In genomic region chr7:66920769-66921395, GRCh38 we compare ENCODE assay signal across 8 cellular contexts. TPM values are rescaled to one million over a fixed set of nuclear protein-coding genes. Genes with fewer than 3 reads are reported as not detected.
DNase-seq lines count a peak whose midpoint lies in the region; ATAC-seq, FAIRE-seq and TF ChIP-seq lines count a peak whose summit lies in the region.

A gene with protein sequence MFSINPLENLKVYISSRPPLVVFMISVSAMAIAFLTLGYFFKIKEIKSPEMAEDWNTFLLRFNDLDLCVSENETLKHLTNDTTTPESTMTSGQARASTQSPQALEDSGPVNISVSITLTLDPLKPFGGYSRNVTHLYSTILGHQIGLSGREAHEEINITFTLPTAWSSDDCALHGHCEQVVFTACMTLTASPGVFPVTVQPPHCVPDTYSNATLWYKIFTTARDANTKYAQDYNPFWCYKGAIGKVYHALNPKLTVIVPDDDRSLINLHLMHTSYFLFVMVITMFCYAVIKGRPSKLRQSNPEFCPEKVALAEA (plus strand): TSS chr7:66921225. CDS start chr7:66941866, 20,641 bp downstream.

- H3K27me3 Mint-ChIP-seq in activated naive CD8-positive, alpha-beta T cell treated with anti-CD3 and anti-CD28 coated beads, Interleukin-2, amount 50 U/mL, for 24 hours, result peaks cover 4% of the 10 kb centered on the region

- TF ChIP-seq CTCF in pancreas (IDR thresholded peaks at IDR 0.05) (no peak), thyroid gland (IDR thresholded peaks at IDR 0.05) (no peak)

- H3K9me3 ChIP-seq in pancreas, result no peaks in the 10 kb centered on the region
- H3K9me3 ChIP-seq in thyroid gland, result no peaks in the 10 kb centered on the region

- DNase-seq in NCI-H1105 (lab: John Stamatoyannopoulos, UW) (peak; percentile 80), SW480 (ENCODE audit: low spot score) (peak; percentile 91), Right ventricle myocardium inferior (ENCODE audit: missing footprints) (peak; percentile 95), pancreas (peak; percentile 83 to 95 (median 92)), thyroid gland (peak; percentile 88 to 89)
- DNase-seq in activated naive CD8-positive, alpha-beta T cell treated with anti-CD3 and anti-CD28 coated beads, Interleukin-2, amount 50 U/mL, for 24 hours, result peak; percentile 93

- no peaks in the 10 kb centered on the region for H3K9me3 Mint-ChIP-seq in activated naive CD8-positive, alpha-beta T cell treated with anti-CD3 and anti-CD28 coated beads, Interleukin-2, amount 50 U/mL, for 24 hours

- peak within 1 kb of the TSS; percentile 99 for H3K27ac Mint-ChIP-seq in activated naive CD8-positive, alpha-beta T cell treated with anti-CD3 and anti-CD28 coated beads, Interleukin-2, amount 50 U/mL, for 24 hours

- H3K27ac ChIP-seq in pancreas (peak within 1 kb of the TSS; percentile 59 to 73 (median 70)), thyroid gland (peak within 1 kb of the TSS in 2 of 3 donors; percentile 54 to 63)

- peak; percentile 83 for ATAC-seq in HG02610 (IDR thresholded peaks at IDR 0.05; ENCODE audit: unreplicated experiment)
- ATAC-seq in activated naive CD8-positive, alpha-beta T cell treated with anti-CD3 and anti-CD28 coated beads, Interleukin-2, amount 50 U/mL, for 24 hours, result peak; percentile 94
- ATAC-seq in Right ventricle myocardium inferior, result peak; percentile 97
- ATAC-seq in pancreas, result peak; percentile 95 to 98 (median 97)

- H3K27me3 ChIP-seq in pancreas, result no peaks in the 10 kb centered on the region
- no peaks in the 10 kb centered on the region for H3K27me3 ChIP-seq in thyroid gland

- H3K4me1 ChIP-seq in pancreas, result peaks cover 6 to 24% (median 13%) of the 10 kb centered on the region in 3 donors
- H3K4me1 ChIP-seq in thyroid gland, result peaks cover 17 to 28% of the 10 kb centered on the region in 2 donors

- H3K4me3 ChIP-seq in pancreas, result peak within 1 kb of the TSS; percentile 86 to 97 (median 96)
- peak within 1 kb of the TSS; percentile 78 to 90 (median 88) for H3K4me3 ChIP-seq in thyroid gland (replicated peaks in 1 of 3)

- intact Hi-C loops in Right ventricle myocardium inferior (cut with DNase I) (loop anchor here (2.0 to 10.0 kb wide), 2 partner anchors 74 to 76 kb away; partner anchors contain the start of gene SBDS), pancreas (cut with DNase I) (no loop called here), thyroid gland (cut with DNase I) (loop anchor here (2.0 kb wide), 1 partner anchor 78 kb away; no protein-coding TSS in a partner anchor)

- WGBS in pancreas, 2 donors, result 0 to 1% methylated on average over 53 to 67 of the region's 67 CpGs
- 3 to 6% methylated on average over 21 to 61 of the region's 67 CpGs for WGBS in thyroid gland, 2 donors

- peak; percentile 80 for TF ChIP-seq POLR2A in GM10847 (IDR thresholded peaks at IDR 0.05; ENCODE audit: extremely low read depth, insufficient read length)
- TF ChIP-seq POLR2A in thyroid gland (IDR thresholded peaks at IDR 0.05), result peak in 1 of 2 donors; percentile 41

- H3K36me3 ChIP-seq in pancreas (no peaks in the 10 kb centered on the region), thyroid gland (no peaks in the 10 kb centered on the region)

- no peak for FAIRE-seq in pancreas (lab: Jason Lieb, UNC)

- H3K4me3 Mint-ChIP-seq in activated naive CD8-positive, alpha-beta T cell treated with anti-CD3 and anti-CD28 coated beads, Interleukin-2, amount 50 U/mL, for 24 hours, result peak within 1 kb of the TSS; percentile 99

- H3K4me1 Mint-ChIP-seq in activated naive CD8-positive, alpha-beta T cell treated with anti-CD3 and anti-CD28 coated beads, Interleukin-2, amount 50 U/mL, for 24 hours, result peaks cover 42% of the 10 kb centered on the region

- peaks cover 28% of the 10 kb centered on the region for H3K36me3 Mint-ChIP-seq in activated naive CD8-positive, alpha-beta T cell treated with anti-CD3 and anti-CD28 coated beads, Interleukin-2, amount 50 U/mL, for 24 hours (ENCODE audit: low read depth)

RNA-seq across cellular contexts. Expression of the gene that starts here (rescaled TPM):
- total RNA-seq in Right ventricle myocardium inferior, result 45.9 TPM
- 10 to 100 TPM; 44.0 to 64.0 (median 51.9) TPM for total RNA-seq in pancreas
- 10 to 100 TPM; 15.9 to 28.8 TPM for polyA plus RNA-seq in pancreas
- total RNA-seq in thyroid gland, result 100 to 1,000 TPM; 119 to 179 (median 144) TPM

Comparison
In these comparisons a context has a peak if more than half of its experiments do, and no peak if none do; other contexts are left out.
1. Peak in every context shown above with its lines: DNase-seq, ATAC-seq, H3K4me3 ChIP-seq and H3K27ac ChIP-seq.
2. intact Hi-C loops: an anchor here in Right ventricle myocardium inferior (2.0 to 10.0 kb wide) and thyroid gland (2.0 kb wide); none called in pancreas.